1 cellular context compared by ENCODE assay signal in genomic region chrX:39773150-39773549, GRCh38.
TF ChIP-seq lines count a peak whose summit lies in the region.

No MANE protein-coding gene starts in this region.

TF ChIP-seq in WTC11, 78 proteins besides CTCF, POLR2A, EP300 and RAD21 (continued from another document):
- TF ChIP-seq ARID4B (CRISPR knock-in tag; IDR thresholded peaks at IDR 0.05; ENCODE audit: borderline replicate concordance) (no peak), ZNF512 (CRISPR knock-in tag; IDR thresholded peaks at IDR 0.05; ENCODE audit: borderline replicate concordance) (no peak), ZNF263 (CRISPR knock-in tag; IDR thresholded peaks at IDR 0.05; ENCODE audit: low read depth) (no peak), GABPB1 (CRISPR knock-in tag; IDR thresholded peaks at IDR 0.05) (no peak), RORB (CRISPR knock-in tag; IDR thresholded peaks at IDR 0.05) (no peak), NR3C1 (CRISPR knock-in tag; conservative IDR thresholded peaks at IDR 0.05; ENCODE audit: low read depth) (no peak), E2F1 (CRISPR knock-in tag; IDR thresholded peaks at IDR 0.05) (no peak), ZNF416 (CRISPR knock-in tag; IDR thresholded peaks at IDR 0.05) (no peak), ETV6 (CRISPR knock-in tag; IDR thresholded peaks at IDR 0.05) (no peak), PRDM15 (CRISPR knock-in tag; IDR thresholded peaks at IDR 0.05) (no peak), JAZF1 (CRISPR knock-in tag; IDR thresholded peaks at IDR 0.05) (no peak), NR1H2 (CRISPR knock-in tag; IDR thresholded peaks at IDR 0.05) (no peak), AR (CRISPR knock-in tag; IDR thresholded peaks at IDR 0.05) (no peak), ELF4 (CRISPR knock-in tag; IDR thresholded peaks at IDR 0.05; ENCODE audit: low read depth) (no peak), IRF2 (CRISPR knock-in tag; IDR thresholded peaks at IDR 0.05; ENCODE audit: borderline replicate concordance, low read depth) (no peak), FOXP4 (CRISPR knock-in tag; IDR thresholded peaks at IDR 0.05) (no peak), EMX1 (CRISPR knock-in tag; IDR thresholded peaks at IDR 0.05) (no peak)
